In genomic region chr2:216522892-216523502, GRCh38 we compare ENCODE assay signal across 16 cellular contexts. TPM values are rescaled to one million over a fixed set of nuclear protein-coding genes. Genes with fewer than 3 reads are reported as not detected.
A peak's percentile ranks its signal among the peaks of the same experiment; 100 is the strongest.
DNase-seq lines count a peak whose midpoint lies in the region; ATAC-seq and TF ChIP-seq lines count a peak whose summit lies in the region.
"Had no signal": no experiment of that assay in that cellular context is flagged by ENCODE, and none has a peak within 500 bp of the region (broad histone marks: within the 10 kb centered on the region; RNA-seq: fewer than 3 reads in every experiment).

No MANE protein-coding gene starts in this region.

- peaks cover 5 to 26% (median 16%) of the 10 kb centered on the region in 4 donors for H3K4me1 ChIP-seq in liver (ENCODE audit: control insufficient read depth in 4 of 4, insufficient read depth in 4 of 4, low read length in 3 of 4)
- H3K4me1 ChIP-seq: BE2C had no signal

- no peak overlapping the region for H3K4me3 ChIP-seq in liver (ENCODE audit: low read depth in 1 of 3, low read length in 3 of 3)
- H3K4me3 ChIP-seq: BLaER1 had no signal

- H3K9me3 ChIP-seq in liver (ENCODE audit: control insufficient read depth in 4 of 4, low read length in 3 of 4): no peaks in the 10 kb centered on the region
- H3K9me3 ChIP-seq: BE2C, BLaER1 had no signal

- TF ChIP-seq RAD21 in liver (IDR thresholded peaks at IDR 0.05): peak; percentile 60 to 70

- peak; percentile 72 for ATAC-seq in left lobe of liver
- no peak for ATAC-seq in HG02623 (IDR thresholded peaks at IDR 0.05; ENCODE audit: unreplicated experiment)

- no peaks in the 10 kb centered on the region for H3K27me3 ChIP-seq in liver (ENCODE audit: control insufficient read depth in 4 of 4, insufficient read depth in 4 of 4, low read length in 3 of 4)
- H3K27me3 ChIP-seq: BE2C, BLaER1 had no signal

- H3K36me3 ChIP-seq in liver (ENCODE audit: control insufficient read depth in 4 of 4, insufficient read depth in 3 of 4, low read depth in 1 of 4, low read length in 3 of 4): no peaks in the 10 kb centered on the region

- DNase-seq in left lobe of liver (ENCODE audit: low spot score): peak; percentile 52
- no peak for DNase-seq in GM13976 (ENCODE audit: low spot score)
- no peak for DNase-seq in NCI-H1092 treated with DMSO at 0.1 percent for 48 hours (lab: John Stamatoyannopoulos, UW)
- DNase-seq: 8988T; ACHN; BE2C; C1 segment of cervical spinal cord; CD4-positive, alpha-beta memory T cell; CD4-positive, CD25-positive, alpha-beta regulatory T cell; CD8-positive, alpha-beta memory T cell; COR-L47; DMS79 treated with DMSO at 0.1 percent for 48 hours; GF-D8 had no signal

- H3K9ac ChIP-seq in liver (ENCODE audit: low read depth in 1 of 2, low read length in 2 of 2): no peak overlapping the region
- H3K9ac ChIP-seq: BLaER1 had no signal

- H3K27ac ChIP-seq in liver (ENCODE audit: low read depth in 1 of 2, low read length in 2 of 2): peak overlapping the region; percentile 67 to 71
- H3K27ac ChIP-seq: BLaER1 had no signal

- TF ChIP-seq CTCF in liver (IDR thresholded peaks at IDR 0.05; ENCODE audit: low read depth, low read length, missing input control) (no peak), GM13976 (IDR thresholded peaks at IDR 0.05; ENCODE audit: borderline replicate concordance, control extremely low read depth, extremely low read depth, insufficient read depth, missing control alignments) (no peak)

- in situ Hi-C loops in GM13976 (cut with MboI; ENCODE audit: low sequenced_read_pairs, unreplicated experiment): no loop called here

- WGBS in liver: 95% methylated on average over 1 of the region's 1 CpG

TF ChIP-seq in liver, 16 proteins besides CTCF, POLR2A, EP300 and RAD21:
- TF ChIP-seq YY1 (IDR thresholded peaks at IDR 0.05) (peak; percentile 69), TAF1 (conservative IDR thresholded peaks at IDR 0.05) (no peak), ATF3 (IDR thresholded peaks at IDR 0.05) (peak; percentile 66), MAX (IDR thresholded peaks at IDR 0.05) (peak; percentile 79), FOXA1 (IDR thresholded peaks at IDR 0.05) (peak; percentile 69), JUND (IDR thresholded peaks at IDR 0.05) (peak; percentile 91 to 97), HNF4A (conservative IDR thresholded peaks at IDR 0.05) (peak; percentile 100), RXRA (IDR thresholded peaks at IDR 0.05) (peak; percentile 96 to 97), FOXA2 (IDR thresholded peaks at IDR 0.05) (peak; percentile 76), EGR1 (IDR thresholded peaks at IDR 0.05; ENCODE audit: low read depth in 2 of 2) (no peak), REST (IDR thresholded peaks at IDR 0.05) (peak; percentile 74), SP1 (IDR thresholded peaks at IDR 0.05) (peak; percentile 84), NR2F2 (IDR thresholded peaks at IDR 0.05) (peak; percentile 69), GABPA (IDR thresholded peaks at IDR 0.05 in 1 of 2, conservative IDR thresholded peaks at IDR 0.05 in 1 of 2) (no peak), ZBTB33 (IDR thresholded peaks at IDR 0.05) (peak; percentile 69), HNF4G (IDR thresholded peaks at IDR 0.05) (peak; percentile 96)

RNA-seq across cellular contexts. Expression of gene RPL37A, which starts 24.4 kb away (rescaled TPM):
- total RNA-seq in left lobe of liver: 825 TPM
- 1,000 to 10,000 TPM in 1 of 2 donors, 100 to 1,000 TPM in 1; 494 to 1,680 TPM for total RNA-seq in liver
- polyA plus RNA-seq in liver: 1,000 to 10,000 TPM in 1 of 2 donors, 100 to 1,000 TPM in 1; 819 to 1,757 TPM
